Comparison of ENCODE assay signal across 29 cellular contexts in the genomic region with DNA sequence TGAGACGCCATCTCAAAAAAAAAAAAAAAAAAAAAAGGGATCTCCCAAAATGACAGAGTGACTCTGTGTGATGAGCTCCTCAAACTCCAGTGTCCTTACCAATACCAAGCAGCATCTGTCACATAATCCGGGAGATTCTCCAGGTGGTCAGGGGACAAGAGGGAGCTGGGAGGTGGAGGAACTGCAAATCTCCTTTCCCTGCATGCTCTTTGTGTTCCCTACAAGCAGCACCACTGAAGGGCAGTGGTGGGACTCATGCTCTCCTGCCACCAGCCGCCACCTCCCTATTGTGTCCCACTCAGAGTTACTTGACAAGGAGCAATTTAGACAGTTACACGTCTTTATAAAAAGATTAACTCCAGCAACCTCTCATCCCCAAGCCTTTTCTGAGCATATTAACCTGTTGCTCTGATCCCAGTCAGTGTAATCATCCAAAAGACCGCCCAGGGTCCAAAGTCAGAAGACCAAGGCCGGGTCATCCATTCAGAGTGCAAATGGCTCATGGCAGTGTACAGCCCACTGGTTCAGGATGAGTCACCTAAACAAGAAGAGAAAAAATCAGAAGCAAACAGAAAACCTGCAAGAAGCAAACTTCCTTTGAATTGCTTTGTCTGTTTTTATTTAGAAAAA. TPM values are rescaled to one million over a fixed set of nuclear protein-coding genes. Genes with fewer than 3 reads are reported as not detected.
DNase-seq lines count a peak whose midpoint lies in the region; ATAC-seq and TF ChIP-seq lines count a peak whose summit lies in the region.
"Had no signal": no experiment of that assay in that cellular context is flagged by ENCODE, and none has a peak within 500 bp of the region (broad histone marks: within the 10 kb centered on the region; RNA-seq: fewer than 3 reads in every experiment).

No MANE protein-coding gene starts in this region.

- no peak for TF ChIP-seq CTCF in WERI-Rb-1 (IDR thresholded peaks at IDR 0.05; ENCODE audit: low read depth, low read length)

- H3K27me3 ChIP-seq in WERI-Rb-1 (ENCODE audit: insufficient read depth, low read depth, severe bottlenecking): no peaks in the 10 kb centered on the region
- H3K27me3 ChIP-seq: colonic mucosa, sigmoid colon, tibial artery had no signal

- DNase-seq in HuH-7.5 (ENCODE audit: low spot score): peak; percentile 18
- DNase-seq in WERI-Rb-1: peak; percentile 85
- peak; percentile 48 for DNase-seq in kidney tubule cell (ENCODE audit: low spot score)
- peak; percentile 75 for DNase-seq in renal cortical epithelial cell (ENCODE audit: low read depth)
- DNase-seq in NCI-H2171 treated with DMSO at 0.1 percent for 48 hours (lab: John Stamatoyannopoulos, UW): no peak
- DNase-seq: ACHN; activated CD4-positive, alpha-beta T cell treated with anti-CD3 and anti-CD28 coated beads for 48 hours; CD8-positive, alpha-beta T cell; colonic mucosa; DMS 273 treated with DMSO at 0.1 percent for 48 hours; effector CD8-positive, alpha-beta T cell; EL; MM.1S; NCI-H1105 treated with DMSO at 0.1 percent for 48 hours; NCI-H1930; NCI-H69; SHP77 treated with DMSO at 0.1 percent for 48 hours; sigmoid colon; stimulated activated CD4-positive, alpha-beta T cell treated with anti-CD3 and anti-CD28 coated beads, Interleukin-4, amount 100 ng/mL, for 1 hour; tibial artery had no signal

- peak overlapping the region; percentile 63 for H3K27ac ChIP-seq in WERI-Rb-1
- H3K27ac ChIP-seq: colonic mucosa, epithelial cell of prostate, KMS-11, parathyroid adenoma, sigmoid colon, tibial artery, VCaP had no signal

- H3K36me3 ChIP-seq in WERI-Rb-1: peaks cover 9% of the 10 kb centered on the region
- H3K36me3 ChIP-seq: colonic mucosa had no signal

- H3K9me3 ChIP-seq in WERI-Rb-1 (ENCODE audit: severe bottlenecking): no peaks in the 10 kb centered on the region
- H3K9me3 ChIP-seq: colonic mucosa, sigmoid colon, tibial artery had no signal

- H3K4me3 ChIP-seq in WERI-Rb-1 (ENCODE audit: low read depth, low read length): no peak overlapping the region
- H3K4me3 ChIP-seq: colonic mucosa, GM12878, lung, sigmoid colon, tibial artery had no signal

- ATAC-seq in HG03432 (IDR thresholded peaks at IDR 0.05; ENCODE audit: unreplicated experiment) (no peak), GM21390 (IDR thresholded peaks at IDR 0.05; ENCODE audit: unreplicated experiment) (no peak)
- ATAC-seq: CD8-positive, alpha-beta T cell; GM12878; Panc1 had no signal

RNA-seq across cellular contexts. Expression of a gene that starts 23.6 kb away (rescaled TPM):
- total RNA-seq in renal cortical epithelial cell: 27.0 and 48.1 TPM in 2 replicates
